Comparison of ENCODE assay signal across 2 cellular contexts in genomic region chr2:196475621-196476020, GRCh38.
TF ChIP-seq lines count a peak whose summit lies in the region.

No MANE protein-coding gene starts in this region.

TF ChIP-seq in GM23338, 12 proteins besides CTCF, POLR2A, EP300 and RAD21:
- TF ChIP-seq JUNB (IDR thresholded peaks at IDR 0.05; ENCODE audit: unreplicated experiment) (no peak), REST (IDR thresholded peaks at IDR 0.05; ENCODE audit: unreplicated experiment) (no peak), EZH2 (IDR thresholded peaks at IDR 0.05; ENCODE audit: low read depth, unreplicated experiment) (no peak), POLR2AphosphoS5 (IDR thresholded peaks at IDR 0.05; ENCODE audit: low read depth) (no peak)

TF ChIP-seq in GM12878, 131 proteins besides CTCF, POLR2A, EP300 and RAD21:
- TF ChIP-seq ATF7 (IDR thresholded peaks at IDR 0.05; ENCODE audit: low read depth) (no peak), HDGF (IDR thresholded peaks at IDR 0.05) (no peak), WRNIP1 (IDR thresholded peaks at IDR 0.05; ENCODE audit: borderline replicate concordance, low read depth, low read length) (no peak), PAX8 (IDR thresholded peaks at IDR 0.05) (no peak), CBX3 (IDR thresholded peaks at IDR 0.05; ENCODE audit: borderline replicate concordance, low read depth) (no peak), CHD4 (IDR thresholded peaks at IDR 0.05) (no peak), ZNF384 (IDR thresholded peaks at IDR 0.05; ENCODE audit: borderline replicate concordance, low read depth, low read length) (no peak), NBN (IDR thresholded peaks at IDR 0.05) (no peak), ZNF592 (IDR thresholded peaks at IDR 0.05) (no peak), USF2 (IDR thresholded peaks at IDR 0.05; ENCODE audit: borderline replicate concordance, low read depth, low read length) (no peak), STAT1 (conservative IDR thresholded peaks at IDR 0.05) (no peak), CHD2 (IDR thresholded peaks at IDR 0.05; ENCODE audit: borderline replicate concordance, low read depth, low read length) (no peak), ZBED1 (IDR thresholded peaks at IDR 0.05; ENCODE audit: borderline replicate concordance) (no peak), CREM (IDR thresholded peaks at IDR 0.05; ENCODE audit: low read depth) (no peak), MTA2 (IDR thresholded peaks at IDR 0.05; ENCODE audit: low read depth) (no peak), ZBTB11 (CRISPR knock-in tag; IDR thresholded peaks at IDR 0.05) (no peak), ZNF687 (IDR thresholded peaks at IDR 0.05) (no peak), NR2F1 (conservative IDR thresholded peaks at IDR 0.05) (no peak), FOXM1 (IDR thresholded peaks at IDR 0.05; ENCODE audit: low read depth, low read length) (no peak)
